17 cellular contexts compared by ENCODE assay signal in the genomic region with DNA sequence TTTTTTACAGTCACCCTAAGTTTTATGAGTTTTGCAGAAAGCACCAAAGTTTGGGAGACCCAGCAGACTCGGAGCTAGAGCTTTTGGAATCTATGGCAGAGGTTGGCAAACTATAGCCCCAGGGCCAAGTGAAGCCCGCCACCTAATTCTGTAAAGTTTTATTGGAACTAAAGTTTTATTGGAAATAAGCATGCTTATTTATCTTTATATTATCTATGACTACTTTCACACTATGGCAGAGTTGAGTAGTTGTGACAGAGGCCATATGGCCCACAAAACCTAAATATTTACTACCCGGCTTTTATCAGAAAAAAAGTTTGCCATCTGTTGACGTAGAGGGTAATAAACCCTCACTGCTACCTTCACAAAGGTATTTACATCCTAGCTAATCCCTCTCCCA.
DNase-seq lines count a peak whose midpoint lies in the region; ATAC-seq and TF ChIP-seq lines count a peak whose summit lies in the region.
"Had no signal": no experiment of that assay in that cellular context is flagged by ENCODE, and none has a peak within 500 bp of the region (broad histone marks: within the 10 kb centered on the region; RNA-seq: fewer than 3 reads in every experiment).

No MANE protein-coding gene starts in this region.

- H3K79me1 ChIP-seq in mesendoderm (ENCODE audit: low read length), result no peaks in the 10 kb centered on the region

- no peak overlapping the region for H2BK5ac ChIP-seq in mesendoderm (ENCODE audit: low read length)

- H3K56ac ChIP-seq in mesendoderm (ENCODE audit: low read length), result no peak overlapping the region

- H3K4me1 ChIP-seq in mesendoderm (ENCODE audit: control insufficient read depth, low read depth, low read length), result peaks cover 1% of the 10 kb centered on the region
- H3K4me1 ChIP-seq: BE2C, BLaER1, Caco-2 had no signal

- no peak overlapping the region for H4K8ac ChIP-seq in mesendoderm (ENCODE audit: low read depth, low read length)

- peak; percentile 5; the same call in 1 of the 2 replicates for TF ChIP-seq CTCF in LNCaP clone FGC (IDR thresholded peaks at IDR 0.05; ENCODE audit: control insufficient read depth, extremely low read depth, insufficient read depth)

- H2BK120ac ChIP-seq in mesendoderm (ENCODE audit: low read depth, low read length), result no peak overlapping the region

- H3K27ac ChIP-seq in mesendoderm (ENCODE audit: low read depth, low read length), result no peak overlapping the region
- H3K27ac ChIP-seq: BLaER1 had no signal

- no peak overlapping the region for H2BK15ac ChIP-seq in mesendoderm (replicated peaks; ENCODE audit: low read depth)

- no CpG with 5 or more reads among the region's 4 CpGs for WGBS in mesendoderm (ENCODE audit: extremely low coverage, insufficient coverage, low lambda C conversion rate)

- H4K5ac ChIP-seq in mesendoderm (ENCODE audit: low read length), result no peak overlapping the region

- no peak overlapping the region for H3K4me2 ChIP-seq in mesendoderm (ENCODE audit: low read length)
- H3K4me2 ChIP-seq: BLaER1 had no signal

- H3K9ac ChIP-seq in mesendoderm (ENCODE audit: low read length), result no peak overlapping the region
- H3K9ac ChIP-seq: BLaER1 had no signal

- H3K27me3 Mint-ChIP-seq in activated T-cell treated with anti-CD3 and anti-CD28 coated beads, Interleukin-2, amount 50 U/mL, for 24 hours, result peaks cover 12% of the 10 kb centered on the region
- H3K27me3 Mint-ChIP-seq: CD4-positive, alpha-beta T cell had no signal

- no peaks in the 10 kb centered on the region for H3K36me3 ChIP-seq in mesendoderm (ENCODE audit: control insufficient read depth, insufficient read depth, low read length)
- H3K36me3 ChIP-seq: BE2C, BLaER1 had no signal

- DNase-seq in LNCaP clone FGC (ENCODE audit: low read depth) (peak; percentile 92), NCI-H82 treated with DMSO at 0.1 percent for 48 hours (lab: John Stamatoyannopoulos, UW; ENCODE audit: unreplicated experiment) (peak; percentile 2), mesendoderm (peak; percentile 11), OCI-M2 (lab: John Stamatoyannopoulos, UW; ENCODE audit: unreplicated experiment) (no peak)
- DNase-seq in activated T-cell treated with anti-CD3 and anti-CD28 coated beads, Interleukin-2, amount 50 U/mL, for 24 hours, result no peak
- DNase-seq: 8988T; ACHN; BE2C; C1 segment of cervical spinal cord; Caco-2; Calu3; CD4-positive, alpha-beta T cell; CD8-positive, alpha-beta T cell; DMS79 treated with DMSO at 0.1 percent for 48 hours; GF-D8 had no signal

- H3K4me3 Mint-ChIP-seq in activated T-cell treated with anti-CD3 and anti-CD28 coated beads, Interleukin-2, amount 50 U/mL, for 24 hours, result no peak overlapping the region
- H3K4me3 Mint-ChIP-seq: CD4-positive, alpha-beta T cell; CD8-positive, alpha-beta T cell had no signal

- no peak overlapping the region for H3K4me3 ChIP-seq in LNCaP clone FGC (ENCODE audit: low read depth, low read length)
- H3K4me3 ChIP-seq in mesendoderm (ENCODE audit: low read length), result no peak overlapping the region
- H3K4me3 ChIP-seq: BLaER1 had no signal

- no peak overlapping the region for H2AK5ac ChIP-seq in mesendoderm (ENCODE audit: low read length)

- H3K4me1 Mint-ChIP-seq in activated T-cell treated with anti-CD3 and anti-CD28 coated beads, Interleukin-2, amount 50 U/mL, for 24 hours (ENCODE audit: low read depth), result no peaks in the 10 kb centered on the region

- H3K79me2 ChIP-seq in mesendoderm (ENCODE audit: control insufficient read depth, insufficient read depth, low read length), result no peaks in the 10 kb centered on the region

- no peaks in the 10 kb centered on the region for H3K9me3 Mint-ChIP-seq in activated T-cell treated with anti-CD3 and anti-CD28 coated beads, Interleukin-2, amount 50 U/mL, for 24 hours
- H3K9me3 Mint-ChIP-seq: CD4-positive, alpha-beta T cell; CD8-positive, alpha-beta T cell had no signal

- no peak overlapping the region for H3K23ac ChIP-seq in mesendoderm (ENCODE audit: low read length)

- no peak overlapping the region for H3K27ac Mint-ChIP-seq in activated T-cell treated with anti-CD3 and anti-CD28 coated beads, Interleukin-2, amount 50 U/mL, for 24 hours
- H3K27ac Mint-ChIP-seq: CD4-positive, alpha-beta T cell; CD8-positive, alpha-beta T cell had no signal

- H3K18ac ChIP-seq in mesendoderm (ENCODE audit: low read length), result no peak overlapping the region

- no peak for ATAC-seq in HG02970 (IDR thresholded peaks at IDR 0.05; ENCODE audit: low FRiP score, unreplicated experiment)
- ATAC-seq: CD8-positive, alpha-beta T cell had no signal

- no peaks in the 10 kb centered on the region for H3K27me3 ChIP-seq in mesendoderm (ENCODE audit: insufficient read depth, low read length, poor library complexity)
- H3K27me3 ChIP-seq: BE2C, BLaER1 had no signal

- H3K36me3 Mint-ChIP-seq in activated T-cell treated with anti-CD3 and anti-CD28 coated beads, Interleukin-2, amount 50 U/mL, for 24 hours (ENCODE audit: low read depth), result no peaks in the 10 kb centered on the region
- H3K36me3 Mint-ChIP-seq: CD8-positive, alpha-beta T cell had no signal

- H3K4ac ChIP-seq in mesendoderm (ENCODE audit: low read depth, low read length), result no peak overlapping the region

Comparison
In these comparisons a context has a peak if more than half of its experiments do, and no peak if none do; other contexts are left out.
1. DNase-seq: peak in LNCaP clone FGC (single experiment), NCI-H82 treated with DMSO at 0.1 percent for 48 hours (single experiment) and mesendoderm (single experiment); none in activated T-cell treated with anti-CD3 and anti-CD28 coated beads, Interleukin-2, amount 50 U/mL, for 24 hours (single experiment) and OCI-M2 (single experiment).